ENCODE assay signal across 16 cellular contexts in genomic region chr2:239138610-239139009, GRCh38.
DNase-seq lines count a peak whose midpoint lies in the region; ATAC-seq and TF ChIP-seq lines count a peak whose summit lies in the region.
"Had no signal": no experiment of that assay in that cellular context is flagged by ENCODE, and none has a peak within 500 bp of the region (broad histone marks: within the 10 kb centered on the region; RNA-seq: fewer than 3 reads in every experiment).

No MANE protein-coding gene starts in this region.

- H3K36me3 ChIP-seq in H7 (replicated peaks; ENCODE audit: control insufficient read depth, insufficient read depth, low read length) (peaks cover 8% of the 10 kb centered on the region), sigmoid colon (peaks cover 20 to 100% (median 75%) of the 10 kb centered on the region in 4 donors)

- peak overlapping the region in 3 of 4 donors; percentile 36 to 44 (median 42) for H3K27ac ChIP-seq in sigmoid colon
- H3K27ac ChIP-seq: Peyer's patch had no signal

- WGBS in sigmoid colon, 2 donors: 91 to 94% methylated on average over 15 of the region's 15 CpGs

- TF ChIP-seq POLR2A in sigmoid colon (IDR thresholded peaks at IDR 0.05): no peak

- TF ChIP-seq CTCF in chondrocyte (IDR thresholded peaks at IDR 0.05) (peak; percentile 9), natural killer cell (IDR thresholded peaks at IDR 0.05) (no peak), sigmoid colon (IDR thresholded peaks at IDR 0.05) (no peak)

- ATAC-seq in natural killer cell: no peak
- no peak for ATAC-seq in HG02884 (IDR thresholded peaks at IDR 0.05; ENCODE audit: unreplicated experiment)

- H3K27ac Mint-ChIP-seq in chondrocyte (ENCODE audit: unreplicated experiment): no peak overlapping the region
- H3K27ac Mint-ChIP-seq in natural killer cell: peak overlapping the region in 1 of 2 donors; percentile 38

- intact Hi-C loops in natural killer cell (cut with micrococcal nuclease): loop anchor here (5.0 kb wide), 1 partner anchor 224 kb away; no protein-coding TSS in a partner anchor
- intact Hi-C loops in sigmoid colon (cut with DNase I): no loop called here

- H3K4me3 Mint-ChIP-seq in chondrocyte (ENCODE audit: unreplicated experiment) (no peak overlapping the region), natural killer cell (peak overlapping the region; percentile 49)

- H3K9me3 Mint-ChIP-seq in chondrocyte (ENCODE audit: low read depth) (no peaks in the 10 kb centered on the region), natural killer cell (no peaks in the 10 kb centered on the region)

- H3K27me3 ChIP-seq in H7 (ENCODE audit: control insufficient read depth, insufficient read depth, low read length) (no peaks in the 10 kb centered on the region), sigmoid colon (no peaks in the 10 kb centered on the region)
- H3K27me3 ChIP-seq: Peyer's patch had no signal

- DNase-seq in H7 (peak; percentile 82), chondrocyte (ENCODE audit: low spot score) (no peak), natural killer cell (no peak), sigmoid colon (no peak), T-helper 9 cell (no peak), cerebellar nuclear complex (lab: John Stamatoyannopoulos, UW) (no peak)
- DNase-seq: AML-193, DMS53, Karpas-422, NCI-H1105 treated with DMSO at 0.1 percent for 48 hours, NCI-H187 treated with DMSO at 0.1 percent for 48 hours, NCI-H2171, NCI-H446 treated with DMSO at 0.1 percent for 48 hours, Peyer's patch, SHP77 had no signal

- H3K4me1 ChIP-seq in sigmoid colon: peaks cover 0 to 8% (median 0%) of the 10 kb centered on the region in 4 donors
- H3K4me1 ChIP-seq: Peyer's patch had no signal

- no peak overlapping the region for H3K4me3 ChIP-seq in H7 (ENCODE audit: insufficient read depth, low read depth, low read length)
- no peak overlapping the region for H3K4me3 ChIP-seq in sigmoid colon
- H3K4me3 ChIP-seq: Peyer's patch had no signal

- no peaks in the 10 kb centered on the region for H3K4me1 Mint-ChIP-seq in chondrocyte (ENCODE audit: low read depth)
- H3K4me1 Mint-ChIP-seq in natural killer cell: peaks cover 35 to 49% of the 10 kb centered on the region in 2 donors

- no peaks in the 10 kb centered on the region for H3K9me3 ChIP-seq in sigmoid colon
- H3K9me3 ChIP-seq: Peyer's patch had no signal

- peaks cover 26% of the 10 kb centered on the region for H3K36me3 Mint-ChIP-seq in chondrocyte (ENCODE audit: low read depth)
- peaks cover 12% of the 10 kb centered on the region for H3K36me3 Mint-ChIP-seq in natural killer cell

- TF ChIP-seq EP300 in sigmoid colon (IDR thresholded peaks at IDR 0.05): no peak

- no peaks in the 10 kb centered on the region for H3K27me3 Mint-ChIP-seq in chondrocyte (ENCODE audit: low read depth)
- peaks cover 0 to 18% of the 10 kb centered on the region in 2 donors for H3K27me3 Mint-ChIP-seq in natural killer cell (ENCODE audit: low read depth in 2 of 2)
